Comparison of ENCODE assay signal across 8 cellular contexts in the genomic region with DNA sequence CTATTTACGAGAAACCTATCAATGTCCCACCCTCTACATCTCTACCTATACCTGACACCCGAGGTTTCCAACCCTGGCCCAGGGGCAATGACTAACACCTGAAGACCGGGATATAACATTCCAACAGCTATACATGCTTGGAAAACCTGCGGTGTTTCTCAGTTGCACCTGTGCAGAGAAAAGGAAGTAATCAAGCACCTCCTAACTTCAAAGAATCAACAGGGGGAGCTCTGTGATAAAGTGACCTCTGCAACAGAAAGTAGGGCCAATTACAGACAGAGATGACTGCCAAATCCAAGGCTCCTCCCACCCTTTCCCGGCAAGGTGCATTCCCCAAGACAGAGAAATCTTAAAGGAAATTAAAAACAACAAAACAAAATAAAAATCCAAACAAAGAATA. TPM values are rescaled to one million over a fixed set of nuclear protein-coding genes. Genes with fewer than 3 reads are reported as not detected.
DNase-seq lines count a peak whose midpoint lies in the region; ATAC-seq and TF ChIP-seq lines count a peak whose summit lies in the region.

No MANE protein-coding gene starts in this region.

- no peak overlapping the region for H2AFZ ChIP-seq in mesenchymal stem cell (ENCODE audit: low read depth, low read length)

- H3K4me1 ChIP-seq in mucosa of descending colon (ENCODE audit: low read depth) (peaks cover 38% of the 10 kb centered on the region), mesenchymal stem cell (ENCODE audit: control insufficient read depth, insufficient read depth, low read depth, low read length) (no peaks in the 10 kb centered on the region)

- H4K8ac ChIP-seq in mesenchymal stem cell (ENCODE audit: low read length) = no peak overlapping the region

- no peak overlapping the region for H3K23ac ChIP-seq in mesenchymal stem cell (ENCODE audit: low read length in 2 of 2)

- no peak overlapping the region for H2BK5ac ChIP-seq in mesenchymal stem cell (ENCODE audit: low read depth, low read length, poor library complexity, severe bottlenecking)

- H3K27me3 Mint-ChIP-seq in activated T-cell treated with anti-CD3 and anti-CD28 coated beads, Interleukin-2, amount 50 U/mL, for 72 hours (ENCODE audit: low read depth) = no peaks in the 10 kb centered on the region
- no peaks in the 10 kb centered on the region for H3K27me3 Mint-ChIP-seq in central memory CD8-positive, alpha-beta T cell

- peaks cover 42% of the 10 kb centered on the region for H3K79me1 ChIP-seq in mesenchymal stem cell (replicated peaks; ENCODE audit: low read length, poor library complexity, severe bottlenecking)

- H3K27me3 ChIP-seq in mesenchymal stem cell (ENCODE audit: control insufficient read depth in 1 of 2, insufficient read depth in 1 of 2, low read length in 2 of 2) = no peaks in the 10 kb centered on the region

- peaks cover 70% of the 10 kb centered on the region for H3K4me1 Mint-ChIP-seq in activated T-cell treated with anti-CD3 and anti-CD28 coated beads, Interleukin-2, amount 50 U/mL, for 72 hours (ENCODE audit: low read depth)
- H3K4me1 Mint-ChIP-seq in central memory CD8-positive, alpha-beta T cell = peaks cover 64% of the 10 kb centered on the region

- intact Hi-C loops in mucosa of descending colon (cut with DNase I, micrococcal nuclease) = loop anchor here in 1 of 2 donors (2.0 kb wide), 1 partner anchor 42 kb away; the partner anchor contains the start of gene CCDC6

- H3K36me3 Mint-ChIP-seq in activated T-cell treated with anti-CD3 and anti-CD28 coated beads, Interleukin-2, amount 50 U/mL, for 72 hours (ENCODE audit: insufficient read depth in 2 of 2) = peaks cover 5 to 10% of the 10 kb centered on the region in 2 donors
- peaks cover 5% of the 10 kb centered on the region for H3K36me3 Mint-ChIP-seq in central memory CD8-positive, alpha-beta T cell (ENCODE audit: insufficient read depth)

- H3K14ac ChIP-seq in mesenchymal stem cell (ENCODE audit: low read length in 2 of 2) = no peak overlapping the region

- ATAC-seq in activated T-cell treated with anti-CD3 and anti-CD28 coated beads, Interleukin-2, amount 50 U/mL, for 72 hours (replicated peaks in 1 of 2) = peak; percentile 17 to 45
- peak; percentile 49 for ATAC-seq in central memory CD8-positive, alpha-beta T cell (replicated peaks; ENCODE audit: extremely low read depth, poor library complexity, severe bottlenecking)
- ATAC-seq in mucosa of descending colon = peak; percentile 88
- no peak for ATAC-seq in HG03439 (IDR thresholded peaks at IDR 0.05; ENCODE audit: unreplicated experiment)

- no peak for DNase-seq in activated T-cell treated with anti-CD3 and anti-CD28 coated beads, Interleukin-2, amount 50 U/mL, for 72 hours
- DNase-seq in activated T-cell treated with anti-CD3 and anti-CD28 coated beads, Interleukin-2, amount 50 U/mL, for 1 hour = no peak
- peak; percentile 13 for DNase-seq in HCEC 1CT
- DNase-seq in NB4 (ENCODE audit: low read depth) = peak; percentile 42
- DNase-seq in central memory CD8-positive, alpha-beta T cell (ENCODE audit: low spot score in 2 of 2) = no peak
- peak in 2 of 3 donors; percentile 38 to 85 for DNase-seq in mucosa of descending colon
- no peak for DNase-seq in mesenchymal stem cell

- H3K4me3 Mint-ChIP-seq in activated T-cell treated with anti-CD3 and anti-CD28 coated beads, Interleukin-2, amount 50 U/mL, for 72 hours = peak overlapping the region; percentile 50 to 71
- H3K4me3 Mint-ChIP-seq in central memory CD8-positive, alpha-beta T cell = no peak overlapping the region

- H2AK5ac ChIP-seq in mesenchymal stem cell (ENCODE audit: low read length, severe bottlenecking) = no peak overlapping the region

- 73% methylated on average over 4 of the region's 5 CpGs for WGBS in mesenchymal stem cell

- H3K4me3 ChIP-seq in NB4 (ENCODE audit: low read depth, low read length) = no peak overlapping the region
- no peak overlapping the region for H3K4me3 ChIP-seq in mucosa of descending colon
- H3K4me3 ChIP-seq in mesenchymal stem cell (ENCODE audit: insufficient read depth in 1 of 2, low read depth in 1 of 2, low read length in 2 of 2) = no peak overlapping the region

- H3K9me3 Mint-ChIP-seq in activated T-cell treated with anti-CD3 and anti-CD28 coated beads, Interleukin-2, amount 50 U/mL, for 72 hours = peaks cover 0 to 2% of the 10 kb centered on the region in 2 donors
- H3K9me3 Mint-ChIP-seq in central memory CD8-positive, alpha-beta T cell = no peaks in the 10 kb centered on the region

- TF ChIP-seq CTCF in NB4 (IDR thresholded peaks at IDR 0.05; ENCODE audit: low read depth, low read length) (peak; percentile 23), mucosa of descending colon (IDR thresholded peaks at IDR 0.05) (peak; percentile 24)

- H3K9me3 ChIP-seq in mucosa of descending colon (no peaks in the 10 kb centered on the region), mesenchymal stem cell (ENCODE audit: control insufficient read depth, low read length) (no peaks in the 10 kb centered on the region)

- no peak overlapping the region for H2BK12ac ChIP-seq in mesenchymal stem cell (ENCODE audit: low read length in 2 of 2)

- H4K91ac ChIP-seq in mesenchymal stem cell (ENCODE audit: low read length) = no peak overlapping the region

- no peak overlapping the region for H3K27ac ChIP-seq in mesenchymal stem cell (ENCODE audit: low read length, poor library complexity, severe bottlenecking)

- no peak overlapping the region for H2BK15ac ChIP-seq in mesenchymal stem cell (ENCODE audit: low read depth, poor library complexity, severe bottlenecking)

- no peak overlapping the region for H3K9ac ChIP-seq in mesenchymal stem cell (ENCODE audit: low read length)

- peak overlapping the region; percentile 5 for H3K27ac Mint-ChIP-seq in activated T-cell treated with anti-CD3 and anti-CD28 coated beads, Interleukin-2, amount 50 U/mL, for 72 hours
- H3K27ac Mint-ChIP-seq in central memory CD8-positive, alpha-beta T cell (ENCODE audit: low read depth) = no peak overlapping the region

- no peak overlapping the region for H3K4me2 ChIP-seq in mesenchymal stem cell (ENCODE audit: low read length, poor library complexity, severe bottlenecking)

- no peak overlapping the region for H3K18ac ChIP-seq in mesenchymal stem cell (ENCODE audit: low read depth in 1 of 2, low read length in 2 of 2)

- H3K36me3 ChIP-seq in mucosa of descending colon (ENCODE audit: low read depth) (no peaks in the 10 kb centered on the region), mesenchymal stem cell (ENCODE audit: control insufficient read depth in 1 of 2, insufficient read depth in 2 of 2, low read depth in 1 of 2, low read length in 2 of 2) (no peaks in the 10 kb centered on the region)

- TF ChIP-seq POLR2A in NB4 (IDR thresholded peaks at IDR 0.05; ENCODE audit: extremely low read depth, insufficient read length) = no peak

- no peak overlapping the region for H3K4ac ChIP-seq in mesenchymal stem cell (ENCODE audit: low read depth in 1 of 2, low read length in 2 of 2)

- H2BK120ac ChIP-seq in mesenchymal stem cell (ENCODE audit: low read depth, low read length) = no peak overlapping the region

RNA-seq across cellular contexts. Expression of gene CCDC6, which starts 41.3 kb away (rescaled TPM):
- total RNA-seq in activated T-cell treated with anti-CD3 and anti-CD28 coated beads, Interleukin-2, amount 50 U/mL, for 72 hours = 100 to 1,000 TPM in 1 of 2 donors, 10 to 100 TPM in 1; 77.7 to 107 TPM
- 10 to 100 TPM; 54.5 to 73.1 (median 62.7) TPM for total RNA-seq in mucosa of descending colon
- 29.8 TPM for polyA plus RNA-seq in mesenchymal stem cell (2013, experiment 1 of 2)
- 30.0 TPM for polyA plus RNA-seq in mesenchymal stem cell (2013, experiment 2 of 2)

Comparison
In these comparisons a context has a peak if more than half of its experiments do, and no peak if none do; other contexts are left out.
1. DNase-seq: peak in HCEC 1CT (single experiment), NB4 (single experiment) and mucosa of descending colon (2 of 3); none in activated T-cell treated with anti-CD3 and anti-CD28 coated beads, Interleukin-2, amount 50 U/mL, for 72 hours (0 of 2), activated T-cell treated with anti-CD3 and anti-CD28 coated beads, Interleukin-2, amount 50 U/mL, for 1 hour (single experiment), central memory CD8-positive, alpha-beta T cell (0 of 2) and mesenchymal stem cell (single experiment).